ENCODE assay signal across 6 cellular contexts in genomic region chr19:45187421-45188100, GRCh38. TPM values are rescaled to one million over a fixed set of nuclear protein-coding genes. Genes with fewer than 3 reads are reported as not detected.
A peak's percentile ranks its signal among the peaks of the same experiment; 100 is the strongest.
DNase-seq lines count a peak whose midpoint lies in the region; ATAC-seq, FAIRE-seq and TF ChIP-seq lines count a peak whose summit lies in the region.

No MANE protein-coding gene starts in this region.

- no peaks in the 10 kb centered on the region for H3K9me3 ChIP-seq in BLaER1
- H3K9me3 ChIP-seq in body of pancreas, result no peaks in the 10 kb centered on the region

- H3K36me3 ChIP-seq in BLaER1, result no peaks in the 10 kb centered on the region
- H3K36me3 ChIP-seq in body of pancreas (replicated peaks in 1 of 2; ENCODE audit: insufficient read depth in 1 of 2, low read depth in 2 of 2), result no peaks in the 10 kb centered on the region

- FAIRE-seq in urothelium cell line (lab: Jason Lieb, UNC), result no peak

- peaks cover 12% of the 10 kb centered on the region for H3K4me1 Mint-ChIP-seq in osteocyte (ENCODE audit: unreplicated experiment)

- ATAC-seq in body of pancreas (peak; percentile 63), HG02970 (IDR thresholded peaks at IDR 0.05; ENCODE audit: low FRiP score, unreplicated experiment) (no peak)

- H3K4me1 ChIP-seq in BLaER1 (peaks cover 24% of the 10 kb centered on the region), body of pancreas (no peaks in the 10 kb centered on the region)

- 0 out of 2 replicates have a peak overlapping the region, but pooled peaks have one; percentile 14 for H3K4me2 ChIP-seq in BLaER1

- H3K9me3 Mint-ChIP-seq in osteocyte (ENCODE audit: unreplicated experiment), result peaks cover 5% of the 10 kb centered on the region

- intact Hi-C loops in body of pancreas (cut with DNase I), result no loop called here

- peaks cover 14% of the 10 kb centered on the region for H3K36me3 Mint-ChIP-seq in osteocyte (ENCODE audit: unreplicated experiment)

- no peak overlapping the region for H3K27ac Mint-ChIP-seq in osteocyte (ENCODE audit: unreplicated experiment)

- no peaks in the 10 kb centered on the region for H4K20me1 ChIP-seq in BLaER1

- H3K27ac ChIP-seq in BLaER1 (no peak overlapping the region), body of pancreas (no peak overlapping the region)

- H3K4me3 ChIP-seq in BLaER1, result no peak overlapping the region
- H3K4me3 ChIP-seq in Jurkat, Clone E6-1 (ENCODE audit: low read length), result no peak overlapping the region
- H3K4me3 ChIP-seq in body of pancreas, result no peak overlapping the region

- H3K4me3 Mint-ChIP-seq in osteocyte (ENCODE audit: unreplicated experiment), result no peak overlapping the region

- H3K9ac ChIP-seq in BLaER1, result no peak overlapping the region

- TF ChIP-seq CTCF in body of pancreas (IDR thresholded peaks at IDR 0.05) (peak in 6 of 7 experiments; percentile 40 to 52 (median 47)), osteocyte (IDR thresholded peaks at IDR 0.05) (peak; percentile 49)

- WGBS in body of pancreas, 2 donors, result 27 to 36% methylated on average over 10 to 12 of the region's 12 CpGs

- TF ChIP-seq POLR2A in body of pancreas (IDR thresholded peaks at IDR 0.05), result no peak

- H3K27me3 Mint-ChIP-seq in osteocyte (ENCODE audit: unreplicated experiment), result no peaks in the 10 kb centered on the region

- H3K27me3 ChIP-seq in BLaER1, result no peaks in the 10 kb centered on the region
- H3K27me3 ChIP-seq in body of pancreas, result no peaks in the 10 kb centered on the region

- DNase-seq in Jurkat, Clone E6-1 (ENCODE audit: low read depth, low spot score), result peak; percentile 50
- DNase-seq in body of pancreas (peak in 2 of 4 donors; percentile 25 to 26), osteocyte (ENCODE audit: extremely low spot score, unreplicated experiment) (no peak), urothelium cell line (ENCODE audit: low spot score) (no peak)

RNA-seq across cellular contexts. Expression of gene BLOC1S3, which starts 9.0 kb away (rescaled TPM):
- 8.5 TPM for polyA plus RNA-seq in Jurkat, Clone E6-1 (2012; ENCODE audit: insufficient read depth, insufficient read length)
- 10 to 100 TPM in 1 of 2 donors, 1 to 10 TPM in 1; 4.9 to 12.5 TPM for total RNA-seq in body of pancreas
- 16.9 and 23.1 TPM in 2 replicates for total RNA-seq in osteocyte

RNA-seq across cellular contexts. Expression of gene TRAPPC6A, which starts 9.5 kb away (rescaled TPM):
- 47.3 TPM for polyA plus RNA-seq in Jurkat, Clone E6-1 (2012; ENCODE audit: insufficient read depth, insufficient read length)
- total RNA-seq in body of pancreas, result 1 to 10 TPM in 1 of 2 donors, not detected in 1; 8.3 TPM
- 29.4 and 31.5 TPM in 2 replicates for total RNA-seq in osteocyte

RNA-seq across cellular contexts. Expression of gene NKPD1, which starts 26.8 kb away (rescaled TPM):
- not detected for polyA plus RNA-seq in Jurkat, Clone E6-1 (2012; ENCODE audit: insufficient read depth, insufficient read length)
- total RNA-seq in body of pancreas (not detected), osteocyte (0.18 and 0.35 TPM in 2 replicates)

RNA-seq across cellular contexts. Expression of gene EXOC3L2, which starts 57.6 kb away (rescaled TPM):
- not detected for polyA plus RNA-seq in Jurkat, Clone E6-1 (2012; ENCODE audit: insufficient read depth, insufficient read length)
- total RNA-seq in body of pancreas (1 to 10 TPM; 4.2 to 6.9 TPM), osteocyte (8.4 and 11.1 TPM in 2 replicates)
